In genomic region chr4:1992468-1993168, GRCh38 we compare ENCODE assay signal across 15 cellular contexts. TPM values are rescaled to one million over a fixed set of nuclear protein-coding genes. Genes with fewer than 3 reads are reported as not detected.
DNase-seq lines count a peak whose midpoint lies in the region; ATAC-seq, FAIRE-seq and TF ChIP-seq lines count a peak whose summit lies in the region.
"Had no signal": no experiment of that assay in that cellular context is flagged by ENCODE, and none has a peak within 500 bp of the region (broad histone marks: within the 10 kb centered on the region; RNA-seq: fewer than 3 reads in every experiment).

No MANE protein-coding gene starts in this region.

- no peak overlapping the region for H3K56ac ChIP-seq in H1 (replicated peaks; ENCODE audit: insufficient read length, low read depth, low read length)

- TF ChIP-seq POLR2A in H1 (IDR thresholded peaks at IDR 0.05; ENCODE audit: control extremely low read depth in 1 of 2, low read depth in 2 of 2, low read length in 2 of 2): no peak

- intact Hi-C loops in left lung (cut with DNase I): no loop called here
- intact Hi-C loops in upper lobe of right lung (cut with DNase I): no loop called here

- H3K4me3 ChIP-seq in H1 (ENCODE audit: extremely low read depth in 1 of 4, insufficient read depth in 2 of 4, low read depth in 3 of 4, low read length in 4 of 4) (no peak overlapping the region), left lung (no peak overlapping the region), upper lobe of right lung (no peak overlapping the region)

- H4K5ac ChIP-seq in H1 (ENCODE audit: insufficient read length, low read depth, low read length): peak overlapping the region; percentile 29

- no peak overlapping the region for H4K91ac ChIP-seq in H1 (replicated peaks; ENCODE audit: insufficient read length, low read length)

- DNase-seq in activated effector memory CD4-positive, alpha-beta T cell treated with anti-CD3 and anti-CD28 coated beads, Interleukin-2, amount 50 U/mL, for 16 hours: peak; percentile 57
- DNase-seq in activated effector memory CD4-positive, alpha-beta T cell treated with Interleukin-2 at 50 U/mL for 16 hours: no peak
- DNase-seq in H1 (ENCODE audit: low read depth in 1 of 2, low spot score in 2 of 2) (peak; percentile 41 to 91), left lung (peak; percentile 19 to 80), upper lobe of right lung (peak; percentile 57), NCI-H1417 treated with DMSO at 0.1 percent for 48 hours (lab: John Stamatoyannopoulos, UW) (no peak), NCI-H1436 (lab: John Stamatoyannopoulos, UW) (no peak)
- DNase-seq: activated CD4-positive, alpha-beta T cell treated with anti-CD3 and anti-CD28 coated beads, Interleukin-2, amount 10 ng/mL, durations not matched to agents 24 days and 14 days; COR-L47; OCI-M1; T-cell had no signal

- no peak overlapping the region; a peak in 1 of 4 replicates for H3K4me2 ChIP-seq in H1 (ENCODE audit: insufficient read depth in 1 of 2, low read depth in 2 of 2, low read length in 2 of 2)

- FAIRE-seq in H1 (lab: Jason Lieb, UNC): no peak
- FAIRE-seq: A204.1, bronchial epithelial cell, keratinocyte had no signal

- H3K27me3 ChIP-seq in H1 (replicated peaks in 1 of 4; ENCODE audit: control insufficient read depth in 3 of 4, extremely low read depth in 1 of 4, insufficient read depth in 3 of 4, low read length in 3 of 4) (no peaks in the 10 kb centered on the region), left lung (no peaks in the 10 kb centered on the region), upper lobe of right lung (no peaks in the 10 kb centered on the region)

- H3K18ac ChIP-seq in H1 (ENCODE audit: extremely low read depth, low read length): no peak overlapping the region; the same call in 1 of the 2 replicates

- no peak overlapping the region for H2BK20ac ChIP-seq in H1 (ENCODE audit: low read length)

- H3K23ac ChIP-seq in H1 (ENCODE audit: insufficient read length): no peak overlapping the region

- no peak overlapping the region for H2AK5ac ChIP-seq in H1 (ENCODE audit: low read depth, low read length)

- TF ChIP-seq RAD21 in H1 (IDR thresholded peaks at IDR 0.05 in 1 of 2, conservative IDR thresholded peaks at IDR 0.05 in 1 of 2; ENCODE audit: low read depth in 2 of 2, low read length in 2 of 2): peak; percentile 56 to 66

- no peak overlapping the region for H2BK15ac ChIP-seq in H1 (ENCODE audit: low read length)

- peaks cover 19% of the 10 kb centered on the region for H3K79me1 ChIP-seq in H1 (ENCODE audit: low read depth, low read length)

- peaks cover 12 to 28% of the 10 kb centered on the region in 2 experiments for H4K20me1 ChIP-seq in H1 (replicated peaks in 1 of 2; ENCODE audit: control insufficient read depth in 1 of 2, insufficient read depth in 2 of 2, low read length in 2 of 2)

- TF ChIP-seq CTCF in H1 (IDR thresholded peaks at IDR 0.05; ENCODE audit: control extremely low read depth in 1 of 3, insufficient read depth in 1 of 3, low read depth in 1 of 3, low read length in 3 of 3) (peak in 2 of 3 experiments; percentile 90 to 94; a peak in 3 of 4 replicates), left lung (IDR thresholded peaks at IDR 0.05) (no peak), upper lobe of right lung (IDR thresholded peaks at IDR 0.05) (no peak)

- H2AFZ ChIP-seq in H1 (ENCODE audit: low read length): no peak overlapping the region

- no peak overlapping the region for H3K4ac ChIP-seq in H1 (replicated peaks; ENCODE audit: insufficient read length, low read depth, low read length)

- 76% methylated on average over 44 of the region's 45 CpGs; no CpG with 5 or more reads in 1 of the 2 experiments for WGBS in H1 (ENCODE audit: extremely low coverage in 1 of 2, insufficient coverage in 1 of 2, insufficient read length in 1 of 2, insufficient replicate concordance in 2 of 2, low coverage in 1 of 2, low lambda C conversion rate in 2 of 2, missing lambda C conversion rate in 1 of 2), 2 experiments

- POLR2A ChIA-PET in H1 (lab: Charles Lee; ENCODE audit: partially characterized antibody): interaction anchor here (1.2 to 1.7 kb wide), 2 partner anchors 16 to 20 kb away, joined by 4 to 5 read pairs; partner anchors contain the start of gene NELFA

- H3K27ac ChIP-seq in H1 (ENCODE audit: low read depth, low read length): no peak overlapping the region
- H3K27ac ChIP-seq in left lung: no peak overlapping the region
- no peak overlapping the region for H3K27ac ChIP-seq in upper lobe of right lung

- no peak overlapping the region for H3K14ac ChIP-seq in H1 (ENCODE audit: insufficient read length)

- H3K9me3 ChIP-seq in H1 (ENCODE audit: insufficient read depth in 2 of 2, low read depth in 1 of 2, low read length in 1 of 2) (no peaks in the 10 kb centered on the region), left lung (peaks cover 0 to 10% of the 10 kb centered on the region in 2 donors), upper lobe of right lung (no peaks in the 10 kb centered on the region)

- no peak overlapping the region for H2BK5ac ChIP-seq in H1 (ENCODE audit: low read depth, low read length)

- CTCF ChIA-PET in H1 (lab: Charles Lee; ENCODE audit: partially characterized antibody): interaction anchor here (0.7 to 1.8 kb wide), 14 partner anchors 9 to 264 kb away, joined by 3 to 7 read pairs (median 4); no protein-coding TSS in a partner anchor

- H3K23me2 ChIP-seq in H1 (ENCODE audit: low read depth, low read length): no peaks in the 10 kb centered on the region

- H3K9ac ChIP-seq in H1 (replicated peaks in 1 of 4; ENCODE audit: extremely low read depth in 1 of 4, low read depth in 3 of 4, low read length in 3 of 4): peak overlapping the region in 1 of 4 experiments; percentile 6; a peak in 2 of 7 replicates

- H4K8ac ChIP-seq in H1 (ENCODE audit: extremely low read depth, insufficient read depth, low read length): no peak overlapping the region

- no peak for ATAC-seq in left lung
- ATAC-seq in upper lobe of right lung: peak; percentile 19
- ATAC-seq in HG03442 (IDR thresholded peaks at IDR 0.05; ENCODE audit: unreplicated experiment): no peak
- ATAC-seq: T-cell had no signal

- no peak for TF ChIP-seq EP300 in H1 (IDR thresholded peaks at IDR 0.05; ENCODE audit: borderline replicate concordance in 1 of 2, low read depth in 2 of 2, low read length in 2 of 2)

- H3K36me3 ChIP-seq in H1 (ENCODE audit: control insufficient read depth in 2 of 4, insufficient read depth in 4 of 4, low read length in 3 of 4) (peaks cover 2 to 22% (median 11%) of the 10 kb centered on the region in 4 experiments; a peak in 7 of 8 replicates), left lung (peaks cover 0 to 43% of the 10 kb centered on the region in 2 donors), upper lobe of right lung (peaks cover 36% of the 10 kb centered on the region)

- H3K4me1 ChIP-seq in H1 (replicated peaks in 1 of 4; ENCODE audit: control insufficient read depth in 3 of 4, insufficient read depth in 4 of 4, low read length in 3 of 4) (peaks cover 0 to 5% (median 3%) of the 10 kb centered on the region in 4 experiments; a peak in 2 of 7 replicates), left lung (no peaks in the 10 kb centered on the region), upper lobe of right lung (no peaks in the 10 kb centered on the region)

- H2BK120ac ChIP-seq in H1 (replicated peaks; ENCODE audit: low read depth, low read length): no peak overlapping the region

- H3K79me2 ChIP-seq in H1 (ENCODE audit: control insufficient read depth in 1 of 2, insufficient read depth in 2 of 2, low read length in 2 of 2): peaks cover under 1 to 65% of the 10 kb centered on the region in 2 experiments

- H2BK12ac ChIP-seq in H1 (ENCODE audit: low read depth, low read length): no peak overlapping the region

TF ChIP-seq in H1, 55 proteins besides CTCF, POLR2A, EP300 and RAD21 (continues in another document):
- TF ChIP-seq RNF2 (IDR thresholded peaks at IDR 0.05; ENCODE audit: borderline replicate concordance, low read depth, low read length, missing control alignments, poor library complexity, severe bottlenecking) (no peak), GABPA (IDR thresholded peaks at IDR 0.05; ENCODE audit: borderline replicate concordance, insufficient read depth, low read length) (peak; percentile 41; the same call in 1 of the 2 replicates), EGR1 (IDR thresholded peaks at IDR 0.05; ENCODE audit: borderline replicate concordance, low read depth, low read length) (peak; percentile 22; the same call in 1 of the 2 replicates), PHF8 (conservative IDR thresholded peaks at IDR 0.05; ENCODE audit: low read depth, low read length) (no peak), YY1 (IDR thresholded peaks at IDR 0.05; ENCODE audit: low read depth, low read length) (peak; percentile 85), USF2 (IDR thresholded peaks at IDR 0.05; ENCODE audit: low read length) (no peak), BACH1 (IDR thresholded peaks at IDR 0.05; ENCODE audit: low read length) (peak; percentile 51; the same call in 1 of the 2 replicates), ASH2L (IDR thresholded peaks at IDR 0.05; ENCODE audit: low read length) (no peak), KDM4A (IDR thresholded peaks at IDR 0.05; ENCODE audit: low read depth, low read length, severe bottlenecking) (no peak), MAX (IDR thresholded peaks at IDR 0.05) (peak; percentile 67), SIN3A (conservative IDR thresholded peaks at IDR 0.05 in 1 of 2, IDR thresholded peaks at IDR 0.05 in 1 of 2; ENCODE audit: low read depth in 1 of 2, low read length in 2 of 2) (0 out of 4 replicates have a peak, but pooled peaks of 1 of the 2 experiments have one; percentile 32)

RNA-seq across cellular contexts. Expression of gene NELFA, which starts 16.2 kb away (rescaled TPM):
- 57.5 and 61.4 TPM in 2 replicates for total RNA-seq in H1 (2021; fragmentation: NEBNext Ultra II Directional; extraction: Animal tissue kit (Norgen Biotek cat#: 25700))
- 41.8 and 61.5 TPM in 2 replicates for polyA plus RNA-seq in H1 (2011; rRNA removed)
- 32.4 TPM for polyA plus RNA-seq in H1 (2011; cell fraction: cytosol; rRNA removed)
- polyA plus RNA-seq in H1 (2011; cell fraction: nucleus; rRNA removed): 61.6 TPM
- 37.7 to 59.0 TPM (median 56.1 TPM) in 4 replicates for polyA plus RNA-seq in H1 (2012, experiment 1 of 2)
- polyA plus RNA-seq in H1 (2012, experiment 2 of 2): 51.4 TPM
- 41.7 TPM for polyA plus RNA-seq in H1 (2013, experiment 1 of 2)
- 37.8 TPM for polyA plus RNA-seq in H1 (2013, experiment 2 of 2)
- 11.5 and 14.7 TPM in 2 replicates for polyA minus RNA-seq in H1 (2011; rRNA and poly(A)+ RNA removed)
- 34.5 TPM for polyA minus RNA-seq in H1 (2011; cell fraction: cytosol; rRNA and poly(A)+ RNA removed)
- 50.5 TPM for polyA minus RNA-seq in H1 (2011; cell fraction: nucleus; rRNA and poly(A)+ RNA removed)
- total RNA-seq in left lung: 10 to 100 TPM; 22.5 to 22.9 TPM
- 22.7 TPM for total RNA-seq in upper lobe of right lung

Comparison
In these comparisons a context has a peak if more than half of its experiments do, and no peak if none do; other contexts are left out.
1. DNase-seq: peak in activated effector memory CD4-positive, alpha-beta T cell treated with anti-CD3 and anti-CD28 coated beads, Interleukin-2, amount 50 U/mL, for 16 hours (single experiment), H1 (2 of 2), left lung (2 of 2) and upper lobe of right lung (single experiment); none in activated effector memory CD4-positive, alpha-beta T cell treated with Interleukin-2 at 50 U/mL for 16 hours (single experiment), NCI-H1417 treated with DMSO at 0.1 percent for 48 hours (single experiment) and NCI-H1436 (single experiment).
2. CTCF ChIP-seq: peak in H1 (2 of 3); none in left lung (0 of 2) and upper lobe of right lung (single experiment).